ENCODE assay signal across 10 cellular contexts in genomic region chr13:44819245-44819644, GRCh38.
DNase-seq lines count a peak whose midpoint lies in the region; ATAC-seq and TF ChIP-seq lines count a peak whose summit lies in the region.
"Had no signal": no experiment of that assay in that cellular context is flagged by ENCODE, and none has a peak within 500 bp of the region (broad histone marks: within the 10 kb centered on the region; RNA-seq: fewer than 3 reads in every experiment).

No MANE protein-coding gene starts in this region.

- RAD21 ChIA-PET in HCT116 (lab: Charles Lee; ENCODE audit: low non-redundant PET in 1 of 2, low total read pairs in 2 of 2, uncharacterized antibody in 2 of 2, unreplicated experiment in 2 of 2), result no interaction called here

- H3K9me3 ChIP-seq in HCT116 (ENCODE audit: control insufficient read depth in 1 of 2, insufficient read depth in 1 of 2, low read depth in 1 of 2, low read length in 2 of 2), result no peaks in the 10 kb centered on the region

- H2AFZ ChIP-seq in HCT116 (ENCODE audit: low read depth, low read length, poor library complexity, severe bottlenecking), result peak overlapping the region; percentile 65

- no peaks in the 10 kb centered on the region for H4K20me1 ChIP-seq in HCT116 (ENCODE audit: insufficient read depth)

- no TSS peak for BruUV-seq in HCT116 (replicated peaks; lab: Mats Ljungman, UMichigan)

- H3K9ac ChIP-seq in HCT116 (ENCODE audit: low read length), result peak overlapping the region; percentile 30; the same call in 1 of the 2 replicates

- H3K79me2 ChIP-seq in HCT116 (ENCODE audit: insufficient read depth, low read length), result no peaks in the 10 kb centered on the region

- CTCF ChIA-PET in HCT116 (lab: Charles Lee), result interaction anchor here (0.8 to 4.2 kb wide), 5 partner anchors 81 to 347 kb away, joined by 3 to 39 read pairs (median 3); no protein-coding TSS in a partner anchor

- H3K4me3 ChIP-seq in HCT116 (replicated peaks in 1 of 2; ENCODE audit: low read depth in 1 of 2, low read length in 2 of 2) (peak overlapping the region in 1 of 2 experiments; percentile 21; a peak in 1 of 4 replicates), fibroblast of the aortic adventitia (ENCODE audit: low read depth, low read length) (no peak overlapping the region)

- H3K27ac ChIP-seq in HCT116 (ENCODE audit: low read depth, low read length) (0 out of 2 replicates have a peak overlapping the region, but pooled peaks have one; percentile 10), substantia nigra (ENCODE audit: low read depth, low read length, poor library complexity, severe bottlenecking) (no peak overlapping the region)

- TF ChIP-seq POLR2A in HCT116 (IDR thresholded peaks at IDR 0.05; ENCODE audit: borderline replicate concordance, extremely low read depth, insufficient read depth, insufficient read length), result peak; percentile 18

- peaks cover 37 to 54% of the 10 kb centered on the region in 2 experiments for H3K4me1 ChIP-seq in HCT116 (ENCODE audit: control insufficient read depth in 1 of 2, insufficient read depth in 2 of 2, low read length in 2 of 2)

- H3K27me3 ChIP-seq in HCT116 (ENCODE audit: insufficient read depth, low read length), result no peaks in the 10 kb centered on the region

- POLR2A ChIA-PET in HCT116 (lab: Charles Lee), result interaction anchor here (2.8 to 5.4 kb wide), 2 partner anchors 106 to 126 kb away, joined by 12 to 43 read pairs; no protein-coding TSS in a partner anchor

- intact Hi-C loops in HCT116 (cut with micrococcal nuclease) (loop anchor here (5.0 kb wide), 1 partner anchor 242 kb away; the partner anchor contains the start of gene TSC22D1), cardiac septum (cut with DNase I) (no loop called here)

- no peaks in the 10 kb centered on the region for H3K9me2 ChIP-seq in HCT116 (ENCODE audit: insufficient read depth)

- peak overlapping the region; percentile 55 for H3K4me2 ChIP-seq in HCT116 (ENCODE audit: low read length)

- DNase-seq in AG08396 (ENCODE audit: low spot score) (peak; percentile 53), HCT116 (ENCODE audit: low read depth, low spot score) (peak; percentile 85), fibroblast of the aortic adventitia (ENCODE audit: low read depth) (peak; percentile 75), cardiac septum (ENCODE audit: low spot score) (no peak), NCI-H526 treated with DMSO at 0.1 percent for 48 hours (lab: John Stamatoyannopoulos, UW) (no peak), substantia nigra (lab: John Stamatoyannopoulos, UW) (no peak), UCSD-AML1 (lab: John Stamatoyannopoulos, UW; ENCODE audit: unreplicated experiment) (no peak)
- DNase-seq: anterior cingulate cortex, left cardiac atrium had no signal

- H3K36me3 ChIP-seq in HCT116 (ENCODE audit: control insufficient read depth in 1 of 2, insufficient read depth in 2 of 2, low read length in 2 of 2), result no peaks in the 10 kb centered on the region

- ATAC-seq in HCT116, result peak; percentile 39
- ATAC-seq in SK-N-SH treated with all-trans-retinoic acid at 6 μM for 48 hours, result peak; percentile 69

- TF ChIP-seq CTCF in HCT116 (IDR thresholded peaks at IDR 0.05 in 2 of 3, conservative IDR thresholded peaks at IDR 0.05 in 1 of 3; ENCODE audit: borderline replicate concordance in 1 of 3, insufficient read depth in 1 of 3, low read depth in 2 of 3, low read length in 2 of 3) (no peak), fibroblast of the aortic adventitia (IDR thresholded peaks at IDR 0.05; ENCODE audit: insufficient read depth, low read length) (no peak)

- TF ChIP-seq RAD21 in HCT116 (IDR thresholded peaks at IDR 0.05; ENCODE audit: low read depth), result no peak; the same call in 1 of the 2 replicates

TF ChIP-seq in HCT116, 20 proteins besides CTCF, POLR2A, EP300 and RAD21 (continues in another document):
- TF ChIP-seq CBX3 (IDR thresholded peaks at IDR 0.05; ENCODE audit: low read depth), result peak; percentile 90
- peak; percentile 48 for TF ChIP-seq TCF7L2 (IDR thresholded peaks at IDR 0.05; ENCODE audit: borderline replicate concordance, extremely low read depth, insufficient read depth, insufficient read length)
- TF ChIP-seq YY1 (IDR thresholded peaks at IDR 0.05; ENCODE audit: extremely low read depth, insufficient replicate concordance, low read depth, low read length), result no peak
- no peak for TF ChIP-seq ZNF274 (IDR thresholded peaks at IDR 0.05; ENCODE audit: low read depth, low read length)
- peak; percentile 92 for TF ChIP-seq MAX (IDR thresholded peaks at IDR 0.05)
- TF ChIP-seq SP1 (IDR thresholded peaks at IDR 0.05; ENCODE audit: low read depth), result peak; percentile 76
- peak; percentile 81 for TF ChIP-seq SRF (IDR thresholded peaks at IDR 0.05; ENCODE audit: low read depth)
- peak; percentile 47; the same call in 1 of the 2 replicates for TF ChIP-seq POLR2AphosphoS5 (IDR thresholded peaks at IDR 0.05; ENCODE audit: low read depth, low read length)
- no peak for TF ChIP-seq ZFX (IDR thresholded peaks at IDR 0.05)
- TF ChIP-seq SIN3A (IDR thresholded peaks at IDR 0.05; ENCODE audit: low read depth), result no peak
- TF ChIP-seq ATF3 (IDR thresholded peaks at IDR 0.05), result peak; percentile 67; the same call in 1 of the 2 replicates
- TF ChIP-seq FOSL1 (IDR thresholded peaks at IDR 0.05; ENCODE audit: low read depth), result peak; percentile 91
- no peak for TF ChIP-seq EGR1 (IDR thresholded peaks at IDR 0.05; ENCODE audit: low read depth)
- peak; percentile 91 for TF ChIP-seq JUND (IDR thresholded peaks at IDR 0.05)
- no peak for TF ChIP-seq EZH2phosphoT487 (IDR thresholded peaks at IDR 0.05; ENCODE audit: borderline replicate concordance)

TF ChIP-seq in SK-N-SH treated with all-trans-retinoic acid at 6 μM for 48 hours, 23 proteins besides CTCF, POLR2A, EP300 and RAD21 (continues in another document):
- TF ChIP-seq RARB (CRISPR knock-in tag; IDR thresholded peaks at IDR 0.05), result no peak
- TF ChIP-seq SNAI2 (CRISPR knock-in tag; IDR thresholded peaks at IDR 0.05), result no peak
- no peak for TF ChIP-seq OSR1 (CRISPR knock-in tag; IDR thresholded peaks at IDR 0.05)
- no peak for TF ChIP-seq TSHZ2 (CRISPR knock-in tag; IDR thresholded peaks at IDR 0.05)
- TF ChIP-seq CSRNP3 (CRISPR knock-in tag; IDR thresholded peaks at IDR 0.05), result no peak
- no peak for TF ChIP-seq POU6F1 (CRISPR knock-in tag; IDR thresholded peaks at IDR 0.05; ENCODE audit: borderline replicate concordance, low read depth)
- no peak for TF ChIP-seq ZC3H10 (CRISPR knock-in tag; IDR thresholded peaks at IDR 0.05)
- no peak for TF ChIP-seq ISL1 (CRISPR knock-in tag; IDR thresholded peaks at IDR 0.05)
- TF ChIP-seq BACH2 (CRISPR knock-in tag; IDR thresholded peaks at IDR 0.05; ENCODE audit: borderline replicate concordance), result no peak
- no peak for TF ChIP-seq ESRRG (CRISPR knock-in tag; IDR thresholded peaks at IDR 0.05)

Comparison
In these comparisons a context has a peak if more than half of its experiments do, and no peak if none do; other contexts are left out.
1. DNase-seq: peak in AG08396 (single experiment), HCT116 (single experiment) and fibroblast of the aortic adventitia (single experiment); none in cardiac septum (single experiment), NCI-H526 treated with DMSO at 0.1 percent for 48 hours (single experiment), substantia nigra (0 of 49) and UCSD-AML1 (single experiment).